Comparison of ENCODE assay signal across 11 cellular contexts in the genomic region with DNA sequence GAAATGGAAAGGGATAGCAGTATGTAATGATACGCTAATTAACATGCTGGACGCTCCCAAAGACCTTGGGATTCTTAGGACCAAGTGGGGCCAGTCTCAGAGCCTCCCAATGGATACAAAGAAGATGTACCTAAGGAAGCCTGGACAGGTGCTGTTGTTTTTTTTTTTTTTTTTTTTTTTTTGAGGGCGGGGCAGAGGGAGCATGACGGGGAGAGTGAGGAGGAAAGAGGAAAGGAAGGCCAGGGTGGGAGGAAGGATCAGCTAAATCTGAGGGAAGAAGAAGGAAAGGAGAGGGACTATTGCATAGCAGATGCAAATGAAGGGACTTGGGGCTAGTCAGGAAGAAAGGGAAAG. TPM values are rescaled to one million over a fixed set of nuclear protein-coding genes. Genes with fewer than 3 reads are reported as not detected.
DNase-seq lines count a peak whose midpoint lies in the region; ATAC-seq and TF ChIP-seq lines count a peak whose summit lies in the region.
"Had no signal": no experiment of that assay in that cellular context is flagged by ENCODE, and none has a peak within 500 bp of the region (broad histone marks: within the 10 kb centered on the region; RNA-seq: fewer than 3 reads in every experiment).

No MANE protein-coding gene starts in this region.

- POLR2A ChIA-PET in naive thymus-derived CD8-positive, alpha-beta T cell (lab: Charles Lee): interaction anchor here (0.8 to 41.9 kb wide), 11 partner anchors 8 to 135 kb away, joined by 3 to 1171 read pairs (median 5); a partner anchor contains a TSS

- ATAC-seq in heart right ventricle (no peak), Right ventricle myocardium inferior (no peak), HG03025 (IDR thresholded peaks at IDR 0.05; ENCODE audit: low FRiP score, unreplicated experiment) (no peak), upper lobe of left lung (ENCODE audit: low FRiP score in 2 of 2) (no peak)
- ATAC-seq in activated naive CD8-positive, alpha-beta T cell treated with anti-CD3 and anti-CD28 coated beads, Interleukin-2, amount 50 U/mL, for 24 hours: no peak
- ATAC-seq in naive thymus-derived CD8-positive, alpha-beta T cell: no peak
- ATAC-seq: SK-N-SH treated with all-trans-retinoic acid at 6 μM for 48 hours had no signal

- H3K27me3 ChIP-seq in heart right ventricle (no peaks in the 10 kb centered on the region), tibial nerve (no peaks in the 10 kb centered on the region), upper lobe of left lung (no peaks in the 10 kb centered on the region)

- H3K4me3 ChIP-seq in heart right ventricle (no peak overlapping the region), tibial nerve (no peak overlapping the region), upper lobe of left lung (no peak overlapping the region)

- H3K27me3 Mint-ChIP-seq in activated naive CD8-positive, alpha-beta T cell treated with anti-CD3 and anti-CD28 coated beads, Interleukin-2, amount 50 U/mL, for 24 hours: no peaks in the 10 kb centered on the region
- H3K27me3 Mint-ChIP-seq in naive thymus-derived CD8-positive, alpha-beta T cell: no peaks in the 10 kb centered on the region

- peaks cover 23% of the 10 kb centered on the region for H3K36me3 Mint-ChIP-seq in activated naive CD8-positive, alpha-beta T cell treated with anti-CD3 and anti-CD28 coated beads, Interleukin-2, amount 50 U/mL, for 24 hours (ENCODE audit: low read depth)
- peaks cover 3 to 33% (median 14%) of the 10 kb centered on the region in 3 donors for H3K36me3 Mint-ChIP-seq in naive thymus-derived CD8-positive, alpha-beta T cell

- H3K4me1 ChIP-seq in heart right ventricle (peaks cover 30 to 83% (median 61%) of the 10 kb centered on the region in 9 donors), tibial nerve (peaks cover 0 to 69% (median 43%) of the 10 kb centered on the region in 4 donors), upper lobe of left lung (peaks cover 43 to 66% (median 51%) of the 10 kb centered on the region in 4 donors)

- H3K36me3 ChIP-seq in heart right ventricle (peaks cover 0 to 34% (median 17%) of the 10 kb centered on the region in 9 donors), tibial nerve (peaks cover 0 to 24% (median 3%) of the 10 kb centered on the region in 3 donors), upper lobe of left lung (peaks cover 4 to 31% (median 8%) of the 10 kb centered on the region in 4 donors)

- H3K27ac ChIP-seq in heart right ventricle: peak overlapping the region in 6 of 10 donors; percentile 26 to 100 (median 100)
- H3K27ac ChIP-seq in tibial nerve: peak overlapping the region; percentile 98 to 100 (median 100)
- H3K27ac ChIP-seq in upper lobe of left lung: peak overlapping the region in 2 of 4 donors; percentile 98 to 99

- intact Hi-C loops in heart right ventricle (cut with DNase I) (loop anchor here in 4 of 10 donors (2.0 to 5.0 kb wide), 3 partner anchors 23 to 38 kb away; a partner anchor contains a TSS), Right ventricle myocardium inferior (cut with DNase I) (no loop called here)

- no peaks in the 10 kb centered on the region for H3K9me3 Mint-ChIP-seq in activated naive CD8-positive, alpha-beta T cell treated with anti-CD3 and anti-CD28 coated beads, Interleukin-2, amount 50 U/mL, for 24 hours
- H3K9me3 Mint-ChIP-seq in naive thymus-derived CD8-positive, alpha-beta T cell: no peaks in the 10 kb centered on the region

- no peaks in the 10 kb centered on the region for H3K9me3 ChIP-seq in heart right ventricle
- H3K9me3 ChIP-seq in tibial nerve: no peaks in the 10 kb centered on the region
- H3K9me3 ChIP-seq in upper lobe of left lung: no peaks in the 10 kb centered on the region

- TF ChIP-seq POLR2A in tibial nerve (IDR thresholded peaks at IDR 0.05) (no peak), upper lobe of left lung (IDR thresholded peaks at IDR 0.05) (no peak)

- 58 to 62% methylated on average over 3 of the region's 4 CpGs for WGBS in heart right ventricle, 2 donors
- WGBS in tibial nerve, 2 donors: 53 to 57% methylated on average over 4 of the region's 4 CpGs
- 64 to 68% methylated on average over 4 of the region's 4 CpGs for WGBS in upper lobe of left lung, 2 donors

- TF ChIP-seq EP300 in tibial nerve (IDR thresholded peaks at IDR 0.05): no peak
- no peak for TF ChIP-seq EP300 in upper lobe of left lung (IDR thresholded peaks at IDR 0.05)

- peak overlapping the region; percentile 93 for H3K27ac Mint-ChIP-seq in activated naive CD8-positive, alpha-beta T cell treated with anti-CD3 and anti-CD28 coated beads, Interleukin-2, amount 50 U/mL, for 24 hours
- H3K27ac Mint-ChIP-seq in naive thymus-derived CD8-positive, alpha-beta T cell: peak overlapping the region in 9 of 10 donors; percentile 77 to 98 (median 95)

- DNase-seq in heart right ventricle (no peak), Right ventricle myocardium inferior (ENCODE audit: missing footprints) (no peak), tibial nerve (ENCODE audit: low spot score in 2 of 2) (no peak), upper lobe of left lung (no peak), NCI-H2227 treated with DMSO at 0.1 percent for 48 hours (lab: John Stamatoyannopoulos, UW) (no peak)
- DNase-seq in activated naive CD8-positive, alpha-beta T cell treated with anti-CD3 and anti-CD28 coated beads, Interleukin-2, amount 50 U/mL, for 24 hours: no peak
- DNase-seq in naive thymus-derived CD8-positive, alpha-beta T cell: no peak
- DNase-seq: C1 segment of cervical spinal cord; stimulated activated CD4-positive, alpha-beta T cell treated with anti-CD3 and anti-CD28 coated beads, Interleukin-2, amount 100 ng/mL, for 24 hours had no signal

- peak overlapping the region; percentile 85 for H3K4me3 Mint-ChIP-seq in activated naive CD8-positive, alpha-beta T cell treated with anti-CD3 and anti-CD28 coated beads, Interleukin-2, amount 50 U/mL, for 24 hours
- peak overlapping the region; percentile 49 to 96 (median 88) for H3K4me3 Mint-ChIP-seq in naive thymus-derived CD8-positive, alpha-beta T cell

- H3K4me1 Mint-ChIP-seq in activated naive CD8-positive, alpha-beta T cell treated with anti-CD3 and anti-CD28 coated beads, Interleukin-2, amount 50 U/mL, for 24 hours: peaks cover 63% of the 10 kb centered on the region
- peaks cover 31 to 62% (median 61%) of the 10 kb centered on the region in 4 donors for H3K4me1 Mint-ChIP-seq in naive thymus-derived CD8-positive, alpha-beta T cell

- TF ChIP-seq CTCF in heart right ventricle (IDR thresholded peaks at IDR 0.05) (no peak), tibial nerve (IDR thresholded peaks at IDR 0.05) (no peak), upper lobe of left lung (IDR thresholded peaks at IDR 0.05) (no peak)

RNA-seq across cellular contexts. Expression of a gene that starts 2.5 kb away (rescaled TPM):
- total RNA-seq in heart right ventricle (10 to 100 TPM; 46.8 to 67.8 (median 62.7) TPM), Right ventricle myocardium inferior (56.6 TPM), tibial nerve (10 to 100 TPM; 48.0 to 72.1 (median 59.0) TPM), upper lobe of left lung (10 to 100 TPM; 27.2 to 75.8 (median 49.8) TPM)
- polyA plus RNA-seq in heart right ventricle: 10 to 100 TPM; 49.0 to 54.3 TPM
- 100 to 1,000 TPM; 219 to 238 TPM for total RNA-seq in naive thymus-derived CD8-positive, alpha-beta T cell
- 10 to 100 TPM; 50.4 to 84.2 (median 64.4) TPM for polyA plus RNA-seq in naive thymus-derived CD8-positive, alpha-beta T cell

RNA-seq across cellular contexts. Expression of a gene that starts 8.0 kb away (rescaled TPM):
- 100 to 1,000 TPM in 6 of 10 donors, 10 to 100 TPM in 4; 37.4 to 154 (median 112) TPM for total RNA-seq in heart right ventricle
- 100 to 1,000 TPM; 112 to 135 TPM for polyA plus RNA-seq in heart right ventricle
- 124 TPM for total RNA-seq in Right ventricle myocardium inferior
- total RNA-seq in naive thymus-derived CD8-positive, alpha-beta T cell: 100 to 1,000 TPM; 148 to 153 TPM
- polyA plus RNA-seq in naive thymus-derived CD8-positive, alpha-beta T cell: 10 to 100 TPM in 2 of 3 donors, 1 to 10 TPM in 1; 6.1 to 11.4 (median 10.7) TPM
- total RNA-seq in tibial nerve: 100 to 1,000 TPM; 157 to 328 (median 204) TPM
- total RNA-seq in upper lobe of left lung: 100 to 1,000 TPM; 112 to 358 (median 288) TPM

RNA-seq across cellular contexts. Expression of a gene that starts 16.0 kb away (rescaled TPM):
- total RNA-seq in heart right ventricle (10 to 100 TPM in 1 of 10 donors, 1 to 10 TPM in 9; 5.2 to 15.2 (median 7.3) TPM), Right ventricle myocardium inferior (6.7 TPM), tibial nerve (10 to 100 TPM; 28.2 to 47.1 (median 38.2) TPM), upper lobe of left lung (10 to 100 TPM; 11.5 to 32.5 (median 17.3) TPM)
- polyA plus RNA-seq in heart right ventricle: 1 to 10 TPM; 4.5 to 7.8 TPM
- total RNA-seq in naive thymus-derived CD8-positive, alpha-beta T cell: 10 to 100 TPM; 17.2 to 19.4 TPM
- polyA plus RNA-seq in naive thymus-derived CD8-positive, alpha-beta T cell: 10 to 100 TPM; 36.4 to 55.3 (median 41.9) TPM

RNA-seq across cellular contexts. Expression of a gene that starts 29.8 kb away (rescaled TPM):
- total RNA-seq in heart right ventricle (1 to 10 TPM; 5.3 to 9.4 (median 7.7) TPM), Right ventricle myocardium inferior (9.2 TPM), tibial nerve (10 to 100 TPM; 13.8 to 22.4 (median 19.4) TPM), upper lobe of left lung (10 to 100 TPM in 4 of 6 donors, 1 to 10 TPM in 2; 7.3 to 12.5 (median 11.1) TPM)
- polyA plus RNA-seq in heart right ventricle: 10 to 100 TPM in 1 of 2 donors, 1 to 10 TPM in 1; 4.2 to 13.8 TPM
- total RNA-seq in naive thymus-derived CD8-positive, alpha-beta T cell: 10 to 100 TPM; 15.1 to 15.5 TPM
- polyA plus RNA-seq in naive thymus-derived CD8-positive, alpha-beta T cell: 10 to 100 TPM; 16.1 to 22.6 (median 16.9) TPM

RNA-seq across cellular contexts. Expression of a gene that starts 36.3 kb away (rescaled TPM):
- total RNA-seq in heart right ventricle: under 1 TPM in 5 of 10 donors, not detected in 5; 0.17 to 0.52 (median 0.38) TPM
- 1 to 10 TPM in 1 of 2 donors, under 1 TPM in 1; 0.91 to 1.5 TPM for polyA plus RNA-seq in heart right ventricle
- total RNA-seq in Right ventricle myocardium inferior: not detected
- total RNA-seq in naive thymus-derived CD8-positive, alpha-beta T cell: under 1 TPM in 1 of 2 experiments, not detected in 1; 0.30 TPM
- polyA plus RNA-seq in naive thymus-derived CD8-positive, alpha-beta T cell: not detected
- 1 to 10 TPM in 1 of 4 donors, not detected in 3; 2.1 TPM for total RNA-seq in tibial nerve
- total RNA-seq in upper lobe of left lung: 1 to 10 TPM in 1 of 6 donors, not detected in 5; 4.9 TPM
